8 cellular contexts compared by ENCODE assay signal in the genomic region with DNA sequence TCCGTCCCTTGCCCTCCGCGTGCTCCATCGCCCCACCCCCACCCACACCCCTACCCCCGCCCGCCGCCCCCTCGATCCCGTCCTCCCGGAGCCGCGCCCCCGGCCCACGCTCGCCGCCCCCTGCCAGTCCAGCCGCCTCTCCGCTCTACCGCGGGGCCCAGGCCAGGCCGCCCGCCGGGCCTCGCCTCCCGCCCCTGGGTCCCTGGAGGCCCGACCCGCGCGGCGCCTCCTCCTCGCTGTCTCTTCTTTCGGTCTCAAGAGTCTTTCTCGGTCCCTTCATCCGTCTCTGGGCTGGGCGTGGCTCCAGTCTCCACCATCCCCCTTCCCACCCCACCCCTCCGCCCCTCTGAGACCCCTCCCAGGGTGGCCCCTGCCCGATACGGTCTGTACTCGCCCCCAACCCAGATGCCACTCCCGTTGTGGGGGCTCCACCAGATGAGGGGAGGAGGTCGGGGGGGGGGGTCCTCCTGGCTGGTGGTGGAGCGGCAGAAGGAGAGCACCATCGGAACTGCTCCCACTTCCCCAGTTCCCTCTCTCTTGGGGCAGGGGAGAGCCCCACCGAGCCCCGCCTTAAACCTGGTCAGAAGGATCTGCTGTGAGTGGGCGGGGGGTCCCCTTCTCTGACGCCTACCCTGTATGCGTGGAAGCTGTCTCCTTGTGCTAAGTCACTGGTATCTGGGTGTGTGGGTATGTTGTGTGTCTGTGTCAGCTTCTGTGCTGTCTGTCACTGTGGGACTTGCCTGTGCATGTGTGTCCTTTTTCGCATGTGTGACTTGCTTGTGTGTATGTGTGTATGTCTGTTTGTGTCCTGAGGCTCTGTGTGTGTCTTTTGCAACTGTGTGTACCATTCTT.
DNase-seq lines count a peak whose midpoint lies in the region; ATAC-seq and TF ChIP-seq lines count a peak whose summit lies in the region.

No MANE protein-coding gene starts in this region.

- no peaks in the 10 kb centered on the region for H3K36me3 Mint-ChIP-seq in memory B cell

- peak overlapping the region; percentile 99 for H3K4me3 Mint-ChIP-seq in memory B cell

- peak; percentile 20 for DNase-seq in GDM1 (lab: John Stamatoyannopoulos, UW)
- peak; percentile 81 for DNase-seq in coronary artery (ENCODE audit: low spot score)
- DNase-seq in memory B cell (ENCODE audit: low spot score in 2 of 2), result peak; percentile 55 to 56
- peak; percentile 50 for DNase-seq in stimulated activated naive CD8-positive, alpha-beta T cell treated with anti-CD3 and anti-CD28 coated beads, Interleukin-15, Interleukin-2, amounts not matched to agents 100 U/mL and 50 U/mL, for 24 hours
- DNase-seq in medulla oblongata (ENCODE audit: extremely low spot score), result no peak

- H3K27ac ChIP-seq in VCaP (peak overlapping the region; percentile 99), coronary artery (peak overlapping the region; percentile 90 to 97)

- H3K27ac Mint-ChIP-seq in memory B cell, result peak overlapping the region; percentile 97

- H3K4me1 Mint-ChIP-seq in memory B cell, result peaks cover 35% of the 10 kb centered on the region

- ATAC-seq in HG03108 (IDR thresholded peaks at IDR 0.05; ENCODE audit: unreplicated experiment) (peak; percentile 19), memory B cell (ENCODE audit: low read depth) (peak; percentile 45), HG02870 (IDR thresholded peaks at IDR 0.05; ENCODE audit: unreplicated experiment) (no peak)
- ATAC-seq in stimulated activated naive CD8-positive, alpha-beta T cell treated with anti-CD3 and anti-CD28 coated beads, Interleukin-15, Interleukin-2, amounts not matched to agents 100 U/mL and 50 U/mL, for 24 hours, result peak; percentile 6

- H3K27me3 Mint-ChIP-seq in memory B cell, result no peaks in the 10 kb centered on the region

- no peak for TF ChIP-seq CTCF in VCaP (conservative IDR thresholded peaks at IDR 0.05)
- no peak for TF ChIP-seq CTCF in coronary artery (IDR thresholded peaks at IDR 0.05)

- H3K9me3 Mint-ChIP-seq in memory B cell, result no peaks in the 10 kb centered on the region

- peak overlapping the region; percentile 94 for H3K4me3 ChIP-seq in coronary artery
